21 cellular contexts compared by ENCODE assay signal in genomic region chr4:82049294-82049693, GRCh38.
"Had no signal": no experiment of that assay in that cellular context is flagged by ENCODE, and none has a peak within 500 bp of the region (broad histone marks: within the 10 kb centered on the region; RNA-seq: fewer than 3 reads in every experiment).

No MANE protein-coding gene starts in this region.

- ATAC-seq: effector memory CD8-positive, alpha-beta T cell; esophagus mucosa; foreskin keratinocyte; gastrocnemius medialis; gastroesophageal sphincter; heart left ventricle; heart right ventricle had no signal

- DNase-seq: colonic mucosa; cortex of kidney; dorsolateral prefrontal cortex; effector CD4-positive, alpha-beta T cell; effector CD8-positive, alpha-beta T cell; effector memory CD4-positive, alpha-beta T cell; effector memory CD8-positive, alpha-beta T cell; endodermal cell; erythroblast; esophagus squamous epithelium; foreskin fibroblast; foreskin keratinocyte; foreskin melanocyte; gastrocnemius medialis; glutamatergic neuron; head of caudate nucleus; heart left ventricle; heart right ventricle had no signal

- H3K9me3 Mint-ChIP-seq: dendritic cell treated with granulocyte-macrophage colony-stimulating factor and Interleukin-4, amounts not matched to agents 40 ng/mL and 50 ng/mL, for 4 days; effector memory CD8-positive, alpha-beta T cell; endodermal cell had no signal

- H3K4me3 Mint-ChIP-seq: dendritic cell treated with granulocyte-macrophage colony-stimulating factor and Interleukin-4, amounts not matched to agents 40 ng/mL and 50 ng/mL, for 4 days; effector memory CD8-positive, alpha-beta T cell; endodermal cell had no signal

- H3K4me1 Mint-ChIP-seq: endodermal cell had no signal

- H3K27ac Mint-ChIP-seq: dendritic cell treated with granulocyte-macrophage colony-stimulating factor and Interleukin-4, amounts not matched to agents 40 ng/mL and 50 ng/mL, for 4 days; effector memory CD8-positive, alpha-beta T cell; endodermal cell had no signal
